ENCODE assay signal across 24 cellular contexts in genomic region chrX:78801522-78801921, GRCh38.
"Had no signal": no experiment of that assay in that cellular context is flagged by ENCODE, and none has a peak within 500 bp of the region (broad histone marks: within the 10 kb centered on the region; RNA-seq: fewer than 3 reads in every experiment).

No MANE protein-coding gene starts in this region.

- H3K4me3 ChIP-seq: stomach, suprapubic skin, testis, thoracic aorta, thyroid gland, tibial artery, tibial nerve, transverse colon, upper lobe of left lung, upper lobe of right lung, uterus, vagina had no signal

- H3K27me3 ChIP-seq: stomach, suprapubic skin, testis, thyroid gland, tibial artery, tibial nerve, transverse colon, upper lobe of left lung, upper lobe of right lung, uterus, vagina had no signal

- H3K9me3 ChIP-seq: suprapubic skin, testis, thoracic aorta, thyroid gland, tibial nerve, transverse colon, upper lobe of left lung, upper lobe of right lung, uterus, vagina had no signal

- H3K4me1 ChIP-seq: stomach, suprapubic skin, testis, thyroid gland, tibial artery, tibial nerve, transverse colon, upper lobe of left lung, upper lobe of right lung, uterus, vagina had no signal

- H3K27ac ChIP-seq: stomach, suprapubic skin, testis, thoracic aorta, thyroid gland, tibial artery, tibial nerve, transverse colon, upper lobe of left lung, upper lobe of right lung, uterus, vagina had no signal

- DNase-seq: stimulated activated CD4-positive, alpha-beta T cell treated with anti-CD3 and anti-CD28 coated beads, Interleukin-2, amount 100 ng/mL, for 48 hours; stimulated activated CD4-positive, alpha-beta T cell treated with anti-CD3 and anti-CD28 coated beads, Interleukin-4, amount 100 ng/mL, for 1 hour; stimulated activated CD4-positive, alpha-beta T cell treated with anti-CD3 and anti-CD28 coated beads, Interleukin-4, amount 100 ng/mL, for 24 hours; stimulated activated CD4-positive, alpha-beta T cell treated with anti-CD3 and anti-CD28 coated beads, Interleukin-4, amount 100 ng/mL, for 4 hours; stimulated activated CD8-positive, alpha-beta memory T cell treated with anti-CD3 and anti-CD28 coated beads, Interleukin-4, amount 100 ng/mL, for 48 hours; stimulated activated naive B cell treated with anti-CD40 and anti-IgM and Interleukin-4, amounts not matched to agents 10 μg/mL and 1 μg/mL and 100 μg/mL, for 72 hours; stimulated activated naive CD4-positive, alpha-beta T cell; stimulated activated naive CD4-positive, alpha-beta T cell treated with Interleukin-2 at 50 U/mL for 16 hours; stimulated activated naive CD8-positive, alpha-beta T cell treated with anti-CD3 and anti-CD28 coated beads, Interleukin-15, amount 100 ng/mL, for 72 hours; stimulated activated naive CD8-positive, alpha-beta T cell treated with anti-CD3 and anti-CD28 coated beads, Interleukin-15, Interleukin-2, amounts not matched to agents 100 U/mL and 50 U/mL, for 24 hours; stomach; substantia nigra; testis; thyroid gland; tibial artery; transverse colon; trophoblast cell; upper lobe of left lung; upper lobe of right lung; uterus had no signal

- H3K36me3 ChIP-seq: stomach, suprapubic skin, thoracic aorta, thyroid gland, tibial artery, tibial nerve, transverse colon, upper lobe of left lung, upper lobe of right lung, uterus, vagina had no signal
